In genomic region chr2:217834744-217835513, GRCh38 we compare ENCODE assay signal across 19 cellular contexts.
DNase-seq lines count a peak whose midpoint lies in the region; ATAC-seq and TF ChIP-seq lines count a peak whose summit lies in the region.
"Had no signal": no experiment of that assay in that cellular context is flagged by ENCODE, and none has a peak within 500 bp of the region (broad histone marks: within the 10 kb centered on the region; RNA-seq: fewer than 3 reads in every experiment).

No MANE protein-coding gene starts in this region.

- H3K4me1 Mint-ChIP-seq in osteocyte (ENCODE audit: unreplicated experiment), result peaks cover 28% of the 10 kb centered on the region
- H3K4me1 Mint-ChIP-seq in T-helper 2 cell treated with Interferon-gamma antibody and Interleukin-4, amounts not matched to agents 5 μg/mL and 100 μg/mL, for 36 hours (ENCODE audit: low read depth), result no peaks in the 10 kb centered on the region
- H3K4me1 Mint-ChIP-seq: B cell; stimulated activated naive CD8-positive, alpha-beta T cell treated with anti-CD3 and anti-CD28 coated beads, Interleukin-15, amount 100 ng/mL, for 72 hours had no signal

- no peak for TF ChIP-seq CTCF in adrenal gland (IDR thresholded peaks at IDR 0.05)
- TF ChIP-seq CTCF in osteocyte (IDR thresholded peaks at IDR 0.05), result no peak
- TF ChIP-seq CTCF in upper lobe of left lung (IDR thresholded peaks at IDR 0.05), result no peak

- peak overlapping the region in 4 of 5 donors; percentile 17 to 91 (median 54) for H3K27ac ChIP-seq in adrenal gland
- H3K27ac ChIP-seq in upper lobe of left lung, result peak overlapping the region; percentile 64 to 83 (median 64)

- H3K9me3 Mint-ChIP-seq in osteocyte (ENCODE audit: unreplicated experiment), result no peaks in the 10 kb centered on the region
- no peaks in the 10 kb centered on the region for H3K9me3 Mint-ChIP-seq in T-helper 2 cell treated with Interferon-gamma antibody and Interleukin-4, amounts not matched to agents 5 μg/mL and 100 μg/mL, for 36 hours
- H3K9me3 Mint-ChIP-seq: activated T-cell treated with anti-CD3 and anti-CD28 coated beads, Interleukin-2, amount 50 U/mL, for 24 hours; stimulated activated naive CD8-positive, alpha-beta T cell treated with anti-CD3 and anti-CD28 coated beads, Interleukin-15, amount 100 ng/mL, for 72 hours; T-helper 1 cell treated with Interleukin-12 subunit alpha and Interleukin-12 subunit beta and Interleukin-4 antibody, amounts not matched to agents 30 μg/mL and 1 μg/mL, for 36 hours had no signal

- 90 to 95% (median 92%) methylated on average over 11 of the region's 11 CpGs for WGBS in adrenal gland, 4 donors
- WGBS in upper lobe of left lung, 2 donors, result 93 to 94% methylated on average over 8 to 11 of the region's 11 CpGs

- H3K4me3 ChIP-seq in adrenal gland, result no peak overlapping the region
- H3K4me3 ChIP-seq in upper lobe of left lung, result no peak overlapping the region

- intact Hi-C loops in adrenal gland (cut with DNase I) (no loop called here), left cardiac atrium (cut with DNase I) (no loop called here)

- no peak for TF ChIP-seq EP300 in upper lobe of left lung (IDR thresholded peaks at IDR 0.05)

- H3K36me3 ChIP-seq in adrenal gland (replicated peaks in 1 of 2) (peaks cover 0 to 73% of the 10 kb centered on the region in 2 donors), upper lobe of left lung (peaks cover 18 to 73% (median 57%) of the 10 kb centered on the region in 4 donors)

- DNase-seq in adrenal gland (no peak), left cardiac atrium (peak; percentile 16), osteocyte (ENCODE audit: extremely low spot score, unreplicated experiment) (no peak), upper lobe of left lung (no peak), NCI-H1105 (lab: John Stamatoyannopoulos, UW) (no peak), AG08396 (ENCODE audit: low spot score) (no peak), erythroblast (lab: John Stamatoyannopoulos, UW) (no peak)
- no peak for DNase-seq in T-helper 2 cell treated with Interferon-gamma antibody and Interleukin-4, amounts not matched to agents 5 μg/mL and 100 μg/mL, for 36 hours (ENCODE audit: low spot score)
- DNase-seq: activated CD4-positive, alpha-beta T cell treated with anti-CD3 and anti-CD28 coated beads, Interleukin-2, amount 50 U/mL, for 48 hours; activated T-cell treated with anti-CD3 and anti-CD28 coated beads, Interleukin-2, amount 50 U/mL, for 24 hours; KG1; NCI-H1092; NCI-H526 treated with DMSO at 0.1 percent for 48 hours; SHP77 treated with DMSO at 0.1 percent for 48 hours; stimulated activated CD4-positive, alpha-beta T cell treated with anti-CD3 and anti-CD28 coated beads, Interleukin-2, amount 100 ng/mL, for 24 hours; stimulated activated naive CD8-positive, alpha-beta T cell treated with anti-CD3 and anti-CD28 coated beads, Interleukin-15, amount 100 ng/mL, for 72 hours had no signal

- no peaks in the 10 kb centered on the region for H3K27me3 Mint-ChIP-seq in osteocyte (ENCODE audit: unreplicated experiment)
- H3K27me3 Mint-ChIP-seq in T-helper 2 cell treated with Interferon-gamma antibody and Interleukin-4, amounts not matched to agents 5 μg/mL and 100 μg/mL, for 36 hours (ENCODE audit: low read depth), result no peaks in the 10 kb centered on the region
- H3K27me3 Mint-ChIP-seq: activated naive CD8-positive, alpha-beta T cell had no signal

- H3K4me3 Mint-ChIP-seq in osteocyte (ENCODE audit: unreplicated experiment), result no peak overlapping the region
- H3K4me3 Mint-ChIP-seq in T-helper 2 cell treated with Interferon-gamma antibody and Interleukin-4, amounts not matched to agents 5 μg/mL and 100 μg/mL, for 36 hours, result no peak overlapping the region
- H3K4me3 Mint-ChIP-seq: activated naive CD8-positive, alpha-beta T cell; activated T-cell treated with anti-CD3 and anti-CD28 coated beads, Interleukin-2, amount 50 U/mL, for 24 hours; B cell; stimulated activated naive CD8-positive, alpha-beta T cell treated with anti-CD3 and anti-CD28 coated beads, Interleukin-15, amount 100 ng/mL, for 72 hours; T-helper 1 cell treated with Interleukin-12 subunit alpha and Interleukin-12 subunit beta and Interleukin-4 antibody, amounts not matched to agents 30 μg/mL and 1 μg/mL, for 36 hours had no signal

- H3K4me1 ChIP-seq in adrenal gland (replicated peaks in 1 of 2) (peaks cover 12 to 59% of the 10 kb centered on the region in 2 donors), upper lobe of left lung (peaks cover 45 to 58% (median 48%) of the 10 kb centered on the region in 4 donors)

- TF ChIP-seq POLR2A in adrenal gland (IDR thresholded peaks at IDR 0.05) (no peak), upper lobe of left lung (IDR thresholded peaks at IDR 0.05) (no peak), erythroblast (IDR thresholded peaks at IDR 0.05; ENCODE audit: low read length) (no peak)

- peak overlapping the region; percentile 97 for H3K27ac Mint-ChIP-seq in osteocyte (ENCODE audit: unreplicated experiment)
- no peak overlapping the region for H3K27ac Mint-ChIP-seq in T-helper 2 cell treated with Interferon-gamma antibody and Interleukin-4, amounts not matched to agents 5 μg/mL and 100 μg/mL, for 36 hours
- H3K27ac Mint-ChIP-seq: activated naive CD8-positive, alpha-beta T cell; activated T-cell treated with anti-CD3 and anti-CD28 coated beads, Interleukin-2, amount 50 U/mL, for 24 hours; B cell; T-helper 1 cell treated with Interleukin-12 subunit alpha and Interleukin-12 subunit beta and Interleukin-4 antibody, amounts not matched to agents 30 μg/mL and 1 μg/mL, for 36 hours had no signal

- ATAC-seq in left cardiac atrium (no peak), upper lobe of left lung (ENCODE audit: low FRiP score in 2 of 2) (no peak)
- ATAC-seq: stimulated activated naive CD8-positive, alpha-beta T cell treated with anti-CD3 and anti-CD28 coated beads, Interleukin-15, amount 100 ng/mL, for 72 hours had no signal

- H3K27me3 ChIP-seq in adrenal gland (no peaks in the 10 kb centered on the region), upper lobe of left lung (no peaks in the 10 kb centered on the region)

- H3K9me3 ChIP-seq in adrenal gland (replicated peaks in 1 of 3) (no peaks in the 10 kb centered on the region), upper lobe of left lung (no peaks in the 10 kb centered on the region)

- H3K36me3 Mint-ChIP-seq in osteocyte (ENCODE audit: unreplicated experiment), result peaks cover 31% of the 10 kb centered on the region
- no peaks in the 10 kb centered on the region for H3K36me3 Mint-ChIP-seq in T-helper 2 cell treated with Interferon-gamma antibody and Interleukin-4, amounts not matched to agents 5 μg/mL and 100 μg/mL, for 36 hours (ENCODE audit: low read depth)
- H3K36me3 Mint-ChIP-seq: activated naive CD8-positive, alpha-beta T cell had no signal
